In the genomic region with DNA sequence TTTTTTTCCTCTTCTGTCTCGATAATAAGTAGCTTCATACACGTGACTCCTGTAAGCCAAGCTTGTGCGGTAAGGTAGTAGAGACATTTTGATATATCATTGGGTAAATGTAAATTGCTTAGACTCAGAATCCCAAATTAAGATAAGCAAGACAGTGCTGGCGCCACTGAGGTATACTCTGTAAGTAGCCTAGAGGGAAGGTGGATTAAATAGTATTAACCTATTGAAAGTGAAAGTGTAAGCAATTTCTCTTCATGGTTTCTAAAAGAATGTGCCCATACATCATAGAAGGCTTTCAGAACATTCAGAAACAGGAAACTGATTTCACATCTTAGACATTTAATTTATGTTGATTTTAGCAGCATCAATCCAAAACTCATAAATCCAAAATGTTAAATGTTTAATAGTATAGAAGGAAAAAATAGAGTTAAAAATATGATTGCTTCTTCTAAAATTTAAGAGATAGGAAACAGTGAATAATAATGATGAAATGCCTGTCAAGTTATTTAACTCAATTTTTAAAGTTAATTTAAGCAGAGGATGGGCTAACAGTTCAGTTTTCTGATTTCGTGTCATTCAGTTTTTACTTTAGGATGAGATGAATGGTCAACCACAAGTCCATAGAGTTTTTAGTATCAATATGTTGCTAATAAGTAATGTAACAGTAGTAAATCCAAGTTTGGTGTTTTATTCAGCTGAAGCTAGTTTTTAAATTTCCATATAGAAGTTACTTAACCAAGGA, we compare ENCODE assay signal across 9 cellular contexts. TPM values are rescaled to one million over a fixed set of nuclear protein-coding genes. Genes with fewer than 3 reads are reported as not detected.
DNase-seq lines count a peak whose midpoint lies in the region; ATAC-seq, FAIRE-seq and TF ChIP-seq lines count a peak whose summit lies in the region.
"Had no signal": no experiment of that assay in that cellular context is flagged by ENCODE, and none has a peak within 500 bp of the region (broad histone marks: within the 10 kb centered on the region; RNA-seq: fewer than 3 reads in every experiment).

No MANE protein-coding gene starts in this region.

- H3K4me1 Mint-ChIP-seq in CD8-positive, alpha-beta T cell (ENCODE audit: low read depth), result peaks cover 21% of the 10 kb centered on the region
- peaks cover 25% of the 10 kb centered on the region for H3K4me1 Mint-ChIP-seq in chondrocyte (ENCODE audit: low read depth)
- H3K4me1 Mint-ChIP-seq in progenitor cell of endocrine pancreas (ENCODE audit: low read depth), result peaks cover 4% of the 10 kb centered on the region

- no peak overlapping the region for H3K27ac ChIP-seq in CD8-positive, alpha-beta T cell (ENCODE audit: low read depth, low read length)

- no peaks in the 10 kb centered on the region for H3K27me3 ChIP-seq in CD8-positive, alpha-beta T cell (ENCODE audit: insufficient read depth, low read length)

- peaks cover 2% of the 10 kb centered on the region for H3K27me3 Mint-ChIP-seq in CD8-positive, alpha-beta T cell (ENCODE audit: low read depth)
- H3K27me3 Mint-ChIP-seq in chondrocyte (ENCODE audit: low read depth) (no peaks in the 10 kb centered on the region), progenitor cell of endocrine pancreas (no peaks in the 10 kb centered on the region)

- no peaks in the 10 kb centered on the region for H3K36me3 Mint-ChIP-seq in CD8-positive, alpha-beta T cell
- H3K36me3 Mint-ChIP-seq in chondrocyte (ENCODE audit: low read depth) (peaks cover under 1% of the 10 kb centered on the region), progenitor cell of endocrine pancreas (ENCODE audit: insufficient read depth) (no peaks in the 10 kb centered on the region)

- intact Hi-C loops in CD8-positive, alpha-beta T cell (cut with DNase I, micrococcal nuclease), result loop anchor here (1.0 to 10.0 kb wide), 2 partner anchors 449 to 1869 kb away; no protein-coding TSS in a partner anchor

- H3K9me3 Mint-ChIP-seq in CD8-positive, alpha-beta T cell, result no peaks in the 10 kb centered on the region
- H3K9me3 Mint-ChIP-seq in chondrocyte (ENCODE audit: low read depth) (no peaks in the 10 kb centered on the region), progenitor cell of endocrine pancreas (ENCODE audit: low read depth) (no peaks in the 10 kb centered on the region)

- DNase-seq in CD8-positive, alpha-beta T cell, result no peak
- DNase-seq in chondrocyte (ENCODE audit: low spot score) (no peak), progenitor cell of endocrine pancreas (ENCODE audit: low spot score, unreplicated experiment) (no peak), frontal cortex (ENCODE audit: low spot score in 2 of 2) (no peak), RKO (ENCODE audit: low spot score) (no peak)
- DNase-seq: NCI-H2081 treated with DMSO at 0.1 percent for 48 hours had no signal

- TF ChIP-seq CTCF in CD8-positive, alpha-beta T cell (IDR thresholded peaks at IDR 0.05), result no peak
- no peak for TF ChIP-seq CTCF in chondrocyte (IDR thresholded peaks at IDR 0.05)
- no peak for TF ChIP-seq CTCF in progenitor cell of endocrine pancreas (IDR thresholded peaks at IDR 0.05; ENCODE audit: unreplicated experiment)

- H3K4me3 Mint-ChIP-seq in CD8-positive, alpha-beta T cell, result peak overlapping the region; percentile 79
- H3K4me3 Mint-ChIP-seq in chondrocyte (ENCODE audit: unreplicated experiment) (no peak overlapping the region), progenitor cell of endocrine pancreas (ENCODE audit: low read depth) (no peak overlapping the region)

- peak; percentile 75 for ATAC-seq in CD8-positive, alpha-beta T cell
- ATAC-seq in GM21360 (IDR thresholded peaks at IDR 0.05; ENCODE audit: unreplicated experiment), result peak; percentile 68
- peak; percentile 72 for ATAC-seq in HG03469 (IDR thresholded peaks at IDR 0.05; ENCODE audit: unreplicated experiment)
- no peak for ATAC-seq in GM19023 (IDR thresholded peaks at IDR 0.05; ENCODE audit: unreplicated experiment)

- H3K36me3 ChIP-seq in CD8-positive, alpha-beta T cell (ENCODE audit: insufficient read depth, low read length), result no peaks in the 10 kb centered on the region

- H3K27ac Mint-ChIP-seq in CD8-positive, alpha-beta T cell, result peak overlapping the region; percentile 58
- H3K27ac Mint-ChIP-seq in chondrocyte (ENCODE audit: unreplicated experiment), result peak overlapping the region; percentile 29
- no peak overlapping the region for H3K27ac Mint-ChIP-seq in progenitor cell of endocrine pancreas

- no peak overlapping the region for H3K4me3 ChIP-seq in CD8-positive, alpha-beta T cell (ENCODE audit: low read depth, low read length)

- H3K4me1 ChIP-seq in CD8-positive, alpha-beta T cell (ENCODE audit: insufficient read depth, low read length), result peaks cover 8% of the 10 kb centered on the region

- H3K9me3 ChIP-seq in CD8-positive, alpha-beta T cell (ENCODE audit: low read length), result no peaks in the 10 kb centered on the region

- FAIRE-seq in frontal cortex (lab: Jason Lieb, UNC), result no peak

- POLR2A ChIA-PET in CD8-positive, alpha-beta T cell (lab: Charles Lee), result no interaction called here

- CTCF ChIA-PET in CD8-positive, alpha-beta T cell (lab: Charles Lee), result interaction anchor here (0.6 to 6.1 kb wide), 4 partner anchors 8 to 133 kb away, joined by 3 to 69 read pairs (median 12); no protein-coding TSS in a partner anchor

RNA-seq across cellular contexts. Expression of gene LRRC72, which starts 36.8 kb away (rescaled TPM):
- not detected for total RNA-seq in CD8-positive, alpha-beta T cell
- total RNA-seq in chondrocyte (not detected in 3 replicates), progenitor cell of endocrine pancreas (not detected in 2 replicates), frontal cortex (not detected)
